Comparison of ENCODE assay signal across 22 cellular contexts in genomic region chr12:118763239-118763638, GRCh38.
"Had no signal": no experiment of that assay in that cellular context is flagged by ENCODE, and none has a peak within 500 bp of the region (broad histone marks: within the 10 kb centered on the region; RNA-seq: fewer than 3 reads in every experiment).

No MANE protein-coding gene starts in this region.

- H3K27me3 ChIP-seq: Peyer's patch, SJSA1 had no signal

- H3K27ac Mint-ChIP-seq: IgD-negative memory B cell had no signal

- H3K36me3 ChIP-seq: Peyer's patch, SJSA1 had no signal

- DNase-seq: Kasumi-1; MM.1S; NCI-H1092 treated with DMSO at 0.1 percent for 48 hours; NCI-H1436; NCI-H1694 treated with DMSO at 0.1 percent for 48 hours; NCI-H2029; NCI-H2081 treated with DMSO at 0.1 percent for 48 hours; NCI-H2227 treated with DMSO at 0.1 percent for 48 hours; NCI-H526 treated with DMSO at 0.1 percent for 48 hours; NCI-H748 treated with DMSO at 0.1 percent for 48 hours; NK-92 treated with Interleukin-12 subunit alpha and Interleukin-12 subunit beta, amount 100 ng/mL, for 24 hours; OCI-M1; PC-9; Peyer's patch; SHP77 treated with DMSO at 0.1 percent for 48 hours; T-helper 1 cell had no signal

- H3K4me3 ChIP-seq: K562, PC-9, Peyer's patch, SJSA1, SK-N-MC had no signal

- ATAC-seq: K562, Right ventricle myocardium inferior had no signal

- H3K36me3 Mint-ChIP-seq: IgD-negative memory B cell had no signal

- H3K9ac ChIP-seq: KMS-11 had no signal

- H3K4me1 ChIP-seq: Peyer's patch, SJSA1 had no signal

- H3K9me3 ChIP-seq: Peyer's patch, SJSA1 had no signal

- H3K4me3 Mint-ChIP-seq: IgD-negative memory B cell had no signal

- H3K27me3 Mint-ChIP-seq: IgD-negative memory B cell had no signal

- H3K27ac ChIP-seq: KMS-11, PC-9, Peyer's patch, SJSA1, SK-N-MC had no signal

- H3K4me1 Mint-ChIP-seq: IgD-negative memory B cell had no signal
